23 cellular contexts compared by ENCODE assay signal in the genomic region with DNA sequence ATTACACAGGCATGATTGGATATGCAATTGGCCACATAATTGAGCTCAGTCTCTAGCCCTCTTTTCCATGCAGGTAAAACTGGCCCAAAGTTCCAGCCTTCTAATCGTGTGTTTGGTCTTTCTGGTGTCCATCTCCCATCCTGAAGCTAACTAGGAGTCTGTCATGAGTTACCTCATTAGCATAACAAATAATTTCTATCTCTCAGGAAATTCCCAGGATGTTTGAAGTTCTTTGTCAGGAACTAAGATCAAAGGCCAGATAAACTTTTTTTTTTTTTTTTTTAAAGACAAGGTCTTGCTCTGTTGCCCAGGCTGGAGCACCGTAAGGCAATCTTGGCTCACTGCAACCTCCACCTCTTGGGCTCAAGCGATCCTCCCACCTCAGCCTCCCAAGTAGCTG. TPM values are rescaled to one million over a fixed set of nuclear protein-coding genes. Genes with fewer than 3 reads are reported as not detected.
DNase-seq lines count a peak whose midpoint lies in the region; ATAC-seq and TF ChIP-seq lines count a peak whose summit lies in the region.
"Had no signal": no experiment of that assay in that cellular context is flagged by ENCODE, and none has a peak within 500 bp of the region (broad histone marks: within the 10 kb centered on the region; RNA-seq: fewer than 3 reads in every experiment).

No MANE protein-coding gene starts in this region.

- in situ Hi-C loops in IMR-90 (cut with MboI; ENCODE audit: low sequenced_read_pairs) = no loop called here

- no peak overlapping the region for H2BK15ac ChIP-seq in IMR-90 (ENCODE audit: low read depth, low read length)

- no peaks in the 10 kb centered on the region for H3K36me3 ChIP-seq in IMR-90 (ENCODE audit: control insufficient read depth, insufficient read depth, low read length)
- H3K36me3 ChIP-seq in trophoblast cell (ENCODE audit: control insufficient read depth in 1 of 2, insufficient read depth in 2 of 2, low read length in 2 of 2) = no peaks in the 10 kb centered on the region
- H3K36me3 ChIP-seq: BE2C, HAP-1 had no signal

- TF ChIP-seq POLR2A in IMR-90 (IDR thresholded peaks at IDR 0.05; ENCODE audit: low read depth, low read length) = no peak

- no peak overlapping the region for H4K5ac ChIP-seq in IMR-90 (ENCODE audit: low read depth, low read length)

- WGBS in IMR-90 (ENCODE audit: extremely low coverage in 2 of 2, insufficient read length in 1 of 2), 2 experiments = 60% methylated on average over 1 of the region's 3 CpGs; no CpG with 5 or more reads in 1 of the 2 experiments
- WGBS in trophoblast cell (ENCODE audit: extremely low coverage, insufficient coverage, insufficient read length) = no CpG with 5 or more reads among the region's 3 CpGs

- H4K20me1 ChIP-seq in IMR-90 (ENCODE audit: insufficient read depth, low read length) = no peaks in the 10 kb centered on the region

- no peak overlapping the region for H2BK5ac ChIP-seq in IMR-90 (ENCODE audit: low read depth, low read length, poor library complexity, severe bottlenecking)
- H2BK5ac ChIP-seq in trophoblast cell (ENCODE audit: low read depth, low read length, poor library complexity) = peak overlapping the region; percentile 5

- no peak overlapping the region for H3K4me2 ChIP-seq in IMR-90 (ENCODE audit: low read depth, low read length)
- no peak overlapping the region for H3K4me2 ChIP-seq in trophoblast cell (ENCODE audit: low read length)
- H3K4me2 ChIP-seq: GM23338 had no signal

- H2AK9ac ChIP-seq in IMR-90 (replicated peaks; ENCODE audit: low read depth, low read length, poor library complexity) = no peak overlapping the region

- H4K91ac ChIP-seq in IMR-90 (ENCODE audit: insufficient read depth, low read depth, low read length) = no peak overlapping the region
- H4K91ac ChIP-seq in trophoblast cell (ENCODE audit: low read depth, low read length) = peak overlapping the region; percentile 14

- H3K4me1 ChIP-seq in IMR-90 (ENCODE audit: control insufficient read depth, insufficient read depth, low read length) (no peaks in the 10 kb centered on the region), trophoblast cell (ENCODE audit: control insufficient read depth in 1 of 2, insufficient read depth in 2 of 2, low read length in 2 of 2) (no peaks in the 10 kb centered on the region)
- H3K4me1 ChIP-seq: BE2C had no signal

- no peaks in the 10 kb centered on the region for H3K79me2 ChIP-seq in trophoblast cell (ENCODE audit: control insufficient read depth, insufficient read depth, low read length, poor library complexity)

- intact Hi-C loops in IMR-90 (cut with micrococcal nuclease) = no loop called here
- intact Hi-C loops in left ventricle myocardium superior (cut with micrococcal nuclease) = no loop called here

- no peaks in the 10 kb centered on the region for H3K9me1 ChIP-seq in IMR-90 (ENCODE audit: insufficient read depth, low read length)

- H3K79me1 ChIP-seq in IMR-90 (ENCODE audit: low read depth in 1 of 2, low read length in 2 of 2) = no peaks in the 10 kb centered on the region
- H3K79me1 ChIP-seq in trophoblast cell (ENCODE audit: low read length) = no peaks in the 10 kb centered on the region

- TF ChIP-seq RAD21 in IMR-90 (IDR thresholded peaks at IDR 0.05; ENCODE audit: low read length) = no peak

- H3K27me3 ChIP-seq in IMR-90 (ENCODE audit: control insufficient read depth, insufficient read depth, low read length) (no peaks in the 10 kb centered on the region), trophoblast cell (ENCODE audit: insufficient read depth, low read length) (no peaks in the 10 kb centered on the region)
- H3K27me3 ChIP-seq: BE2C had no signal

- ATAC-seq in IMR-90 (ENCODE audit: low read depth) (no peak), HG03460 (IDR thresholded peaks at IDR 0.05; ENCODE audit: unreplicated experiment) (no peak), left ventricle myocardium superior (no peak)
- ATAC-seq: GM12878, GM23338, T-cell had no signal

- no peak overlapping the region for H2AFZ ChIP-seq in IMR-90 (replicated peaks; ENCODE audit: low read length, poor library complexity)
- H2AFZ ChIP-seq in trophoblast cell (ENCODE audit: insufficient read depth, low read length, poor library complexity) = no peak overlapping the region
- H2AFZ ChIP-seq: GM23338 had no signal

- no peak overlapping the region for H3K56ac ChIP-seq in IMR-90 (ENCODE audit: extremely low read depth, insufficient read depth, low read length)

- TF ChIP-seq CTCF in IMR-90 (conservative IDR thresholded peaks at IDR 0.05; ENCODE audit: low read depth, low read length) = no peak

- H3K27ac ChIP-seq in IMR-90 (ENCODE audit: insufficient read depth, low read length) = no peak overlapping the region
- no peak overlapping the region for H3K27ac ChIP-seq in trophoblast cell (ENCODE audit: low read depth, low read length)

- H3K4me3 ChIP-seq in IMR-90 (ENCODE audit: insufficient read depth, low read depth, low read length) (no peak overlapping the region), trophoblast cell (ENCODE audit: low read depth, low read length) (no peak overlapping the region)
- H3K4me3 ChIP-seq: GM12878, GM23338, HAP-1 had no signal

- H3K9ac ChIP-seq in IMR-90 (ENCODE audit: low read depth, low read length) = no peak overlapping the region
- H3K9ac ChIP-seq in trophoblast cell (ENCODE audit: low read length) = no peak overlapping the region

- no peak overlapping the region for H2BK12ac ChIP-seq in trophoblast cell (ENCODE audit: low read length)

- H3K4ac ChIP-seq in IMR-90 (ENCODE audit: low read depth, low read length) (no peak overlapping the region), trophoblast cell (ENCODE audit: low read depth, low read length) (no peak overlapping the region)

- no peak overlapping the region for H3K23ac ChIP-seq in IMR-90 (ENCODE audit: low read depth, low read length)
- no peak overlapping the region for H3K23ac ChIP-seq in trophoblast cell (ENCODE audit: low read length)

- H4K8ac ChIP-seq in IMR-90 (ENCODE audit: low read depth in 2 of 2, low read length in 2 of 2) (no peak overlapping the region), trophoblast cell (ENCODE audit: low read depth, low read length) (no peak overlapping the region)

- H4K12ac ChIP-seq in trophoblast cell (ENCODE audit: low read depth, low read length) = no peak overlapping the region

- POLR2A ChIA-PET in IMR-90 (lab: Charles Lee; ENCODE audit: unreplicated experiment) = no interaction called here

- H2BK120ac ChIP-seq in IMR-90 (ENCODE audit: low read depth, low read length) (0 out of 2 replicates have a peak overlapping the region, but pooled peaks have one; percentile 1), trophoblast cell (ENCODE audit: insufficient read depth, low read length, poor library complexity) (no peak overlapping the region)

- H3K18ac ChIP-seq in IMR-90 (ENCODE audit: low read depth, low read length) (no peak overlapping the region; the same call in 1 of the 2 replicates), trophoblast cell (ENCODE audit: low read length) (no peak overlapping the region)

- H2AK5ac ChIP-seq in IMR-90 (ENCODE audit: low read depth, low read length) (no peak overlapping the region), trophoblast cell (ENCODE audit: low read length) (no peak overlapping the region)

- no peaks in the 10 kb centered on the region for H3K9me3 ChIP-seq in IMR-90 (ENCODE audit: control insufficient read depth, insufficient read depth, low read length)
- no peaks in the 10 kb centered on the region for H3K9me3 ChIP-seq in trophoblast cell (ENCODE audit: insufficient read depth, low read depth, low read length)
- H3K9me3 ChIP-seq: BE2C, HAP-1 had no signal

- DNase-seq in EL (peak; percentile 42), IMR-90 (no peak), dermis blood vessel endothelial cell (peak; percentile 37), trophoblast cell (peak in 1 of 2 donors; percentile 37), NCI-H510A treated with DMSO at 0.1 percent for 48 hours (lab: John Stamatoyannopoulos, UW) (no peak), left ventricle myocardium superior (no peak)
- DNase-seq: BE2C; Calu3; CD8-positive, alpha-beta memory T cell; DMS79 treated with DMSO at 0.1 percent for 48 hours; HFFc6; NCI-H1092 treated with DMSO at 0.1 percent for 48 hours; NCI-H1436; NCI-H187 treated with DMSO at 0.1 percent for 48 hours; NCI-H524 treated with DMSO at 0.1 percent for 48 hours; NCI-H774; SIG-M5; T-cell had no signal

- BruUV-seq in IMR-90 (replicated peaks; lab: Mats Ljungman, UMichigan) = no TSS peak

- H2BK20ac ChIP-seq in IMR-90 (ENCODE audit: low read depth, low read length) = no peak overlapping the region

- dilution Hi-C loops in IMR-90 (cut with HindIII; ENCODE audit: low sequenced_read_pairs, unreplicated experiment) = no loop called here

- H3K14ac ChIP-seq in IMR-90 (replicated peaks; ENCODE audit: low read depth, low read length) (no peak overlapping the region), trophoblast cell (ENCODE audit: low read length) (no peak overlapping the region)

- CTCF ChIA-PET in IMR-90 (lab: Yijun Ruan, JAX) = no interaction called here

TF ChIP-seq in IMR-90, 13 proteins besides CTCF, POLR2A, EP300 and RAD21 (continues in another document):
- TF ChIP-seq SMC3 (IDR thresholded peaks at IDR 0.05; ENCODE audit: low read depth, low read length) (no peak), FOS (IDR thresholded peaks at IDR 0.05; ENCODE audit: low read depth, low read length) (no peak), MAZ (IDR thresholded peaks at IDR 0.05; ENCODE audit: borderline replicate concordance, low read depth, low read length) (no peak), RCOR1 (IDR thresholded peaks at IDR 0.05; ENCODE audit: insufficient replicate concordance, low read length) (no peak), MXI1 (IDR thresholded peaks at IDR 0.05; ENCODE audit: borderline replicate concordance, low read depth, low read length) (no peak), CEBPB (IDR thresholded peaks at IDR 0.05; ENCODE audit: low read depth, low read length) (no peak), CHD1 (IDR thresholded peaks at IDR 0.05; ENCODE audit: low read depth, low read length) (no peak), RFX5 (IDR thresholded peaks at IDR 0.05; ENCODE audit: low read depth, low read length) (no peak)
- TF ChIP-seq, protein P1, sequence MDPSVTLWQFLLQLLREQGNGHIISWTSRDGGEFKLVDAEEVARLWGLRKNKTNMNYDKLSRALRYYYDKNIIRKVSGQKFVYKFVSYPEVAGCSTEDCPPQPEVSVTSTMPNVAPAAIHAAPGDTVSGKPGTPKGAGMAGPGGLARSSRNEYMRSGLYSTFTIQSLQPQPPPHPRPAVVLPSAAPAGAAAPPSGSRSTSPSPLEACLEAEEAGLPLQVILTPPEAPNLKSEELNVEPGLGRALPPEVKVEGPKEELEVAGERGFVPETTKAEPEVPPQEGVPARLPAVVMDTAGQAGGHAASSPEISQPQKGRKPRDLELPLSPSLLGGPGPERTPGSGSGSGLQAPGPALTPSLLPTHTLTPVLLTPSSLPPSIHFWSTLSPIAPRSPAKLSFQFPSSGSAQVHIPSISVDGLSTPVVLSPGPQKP (IDR thresholded peaks at IDR 0.05; ENCODE audit: borderline replicate concordance, low read depth, low read length) = no peak

RNA-seq across cellular contexts. Expression of a gene that starts 15.8 kb away (rescaled TPM):
- not detected in 2 replicates for total RNA-seq in IMR-90 (2012; rRNA removed)
- not detected in 2 replicates for polyA plus RNA-seq in IMR-90 (2012; rRNA removed)
- polyA plus RNA-seq in IMR-90 (2012; cell fraction: cytosol; rRNA removed) = not detected in 2 replicates
- polyA plus RNA-seq in IMR-90 (2012; cell fraction: nucleus; rRNA removed; ENCODE audit: low replicate concordance) = not detected in 2 replicates
- not detected in 2 replicates for total RNA-seq in dermis blood vessel endothelial cell
- not detected in 2 replicates for polyA plus RNA-seq in trophoblast cell (2013)
- total RNA-seq in left ventricle myocardium superior = not detected
- total RNA-seq: Calu3; CD8-positive, alpha-beta memory T cell; GM12878; GM23338; HFFc6; T-cell had no signal
- polyA plus RNA-seq: CD14-positive monocyte; CD8-positive, alpha-beta memory T cell; GM12878; GM23338 had no signal

Comparison
In these comparisons a context has a peak if more than half of its experiments do, and no peak if none do; other contexts are left out.
1. DNase-seq: peak in EL (single experiment) and dermis blood vessel endothelial cell (single experiment); none in IMR-90 (single experiment), NCI-H510A treated with DMSO at 0.1 percent for 48 hours (single experiment) and left ventricle myocardium superior (single experiment).